1 cellular context compared by ENCODE assay signal in genomic region chr15:50908209-50909043, GRCh38.
TF ChIP-seq lines count a peak whose summit lies in the region.

Gene AP4E1, plus strand, starts transcription at chr15:50908683. Its CDS starts 96 bp downstream, at chr15:50908779.

TF ChIP-seq in K562, 482 proteins besides CTCF, POLR2A, EP300 and RAD21 (continued from another document and continues in another):
- TF ChIP-seq, protein P1, sequence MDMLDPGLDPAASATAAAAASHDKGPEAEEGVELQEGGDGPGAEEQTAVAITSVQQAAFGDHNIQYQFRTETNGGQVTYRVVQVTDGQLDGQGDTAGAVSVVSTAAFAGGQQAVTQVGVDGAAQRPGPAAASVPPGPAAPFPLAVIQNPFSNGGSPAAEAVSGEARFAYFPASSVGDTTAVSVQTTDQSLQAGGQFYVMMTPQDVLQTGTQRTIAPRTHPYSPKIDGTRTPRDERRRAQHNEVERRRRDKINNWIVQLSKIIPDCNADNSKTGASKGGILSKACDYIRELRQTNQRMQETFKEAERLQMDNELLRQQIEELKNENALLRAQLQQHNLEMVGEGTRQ (CRISPR knock-in tag; IDR thresholded peaks at IDR 0.05), result no peak
- TF ChIP-seq ZNF134 (CRISPR knock-in tag; conservative IDR thresholded peaks at IDR 0.05) (no peak), ZNF518B (CRISPR knock-in tag; IDR thresholded peaks at IDR 0.05) (no peak), CBX5 (IDR thresholded peaks at IDR 0.05; ENCODE audit: borderline replicate concordance, low read depth) (0 out of 2 replicates have a peak, but pooled peaks have one; percentile 33), BHLHE40 (IDR thresholded peaks at IDR 0.05; ENCODE audit: low read length) (no peak), ZNF75A (CRISPR knock-in tag; IDR thresholded peaks at IDR 0.05) (no peak), RFX1 (IDR thresholded peaks at IDR 0.05) (no peak), ZNF644 (tag; IDR thresholded peaks at IDR 0.05; ENCODE audit: low read depth) (peak; percentile 43; the same call in 1 of the 2 replicates), ZFPM2 (CRISPR knock-in tag; IDR thresholded peaks at IDR 0.05) (no peak), SPI1 (IDR thresholded peaks at IDR 0.05; ENCODE audit: borderline replicate concordance, low read depth, low read length) (peak; percentile 97), ZKSCAN3 (CRISPR knock-in tag; IDR thresholded peaks at IDR 0.05) (no peak), JUNB (CRISPR knock-in tag; conservative IDR thresholded peaks at IDR 0.05) (no peak), PTBP1 (IDR thresholded peaks at IDR 0.05; ENCODE audit: low read depth, low read length) (0 out of 2 replicates have a peak, but pooled peaks have one; percentile 9), ZNF280A (IDR thresholded peaks at IDR 0.05; ENCODE audit: low read depth, partially characterized antibody) (no peak), MED1 (CRISPR knock-in tag; IDR thresholded peaks at IDR 0.05; ENCODE audit: borderline replicate concordance) (no peak), TAF15 (IDR thresholded peaks at IDR 0.05; ENCODE audit: low read depth, low read length) (no peak), NR4A1 (CRISPR knock-in tag; IDR thresholded peaks at IDR 0.05) (no peak), NR4A1 (tag; IDR thresholded peaks at IDR 0.05) (0 out of 2 replicates have a peak, but pooled peaks have one; percentile 11), SP1 (CRISPR knock-in tag; IDR thresholded peaks at IDR 0.05) (peak; percentile 81), ZFP30 (CRISPR knock-in tag; IDR thresholded peaks at IDR 0.05; ENCODE audit: borderline replicate concordance) (no peak), JUN (IDR thresholded peaks at IDR 0.05; ENCODE audit: borderline replicate concordance, low read depth, low read length) (peak; percentile 54; the same call in 1 of the 2 replicates), JUN (CRISPR knock-in tag; IDR thresholded peaks at IDR 0.05; ENCODE audit: borderline replicate concordance) (no peak), BMI1 (IDR thresholded peaks at IDR 0.05; ENCODE audit: low read length) (no peak), PHTF2 (CRISPR knock-in tag; IDR thresholded peaks at IDR 0.05) (no peak), CBFB (CRISPR knock-in tag; IDR thresholded peaks at IDR 0.05) (no peak), HDAC8 (tag; IDR thresholded peaks at IDR 0.05) (no peak), ATF7 (IDR thresholded peaks at IDR 0.05) (peak; percentile 68), SMC3 (conservative IDR thresholded peaks at IDR 0.05; ENCODE audit: insufficient read depth, low read depth, low read length) (peak; percentile 87), PML (IDR thresholded peaks at IDR 0.05; ENCODE audit: low read length) (0 out of 2 replicates have a peak, but pooled peaks have one; percentile 52), NFYB (IDR thresholded peaks at IDR 0.05; ENCODE audit: extremely low read depth, insufficient read length) (no peak), EWSR1 (IDR thresholded peaks at IDR 0.05; ENCODE audit: borderline replicate concordance, low read depth, partially characterized antibody) (no peak)
- TF ChIP-seq, protein P2, sequence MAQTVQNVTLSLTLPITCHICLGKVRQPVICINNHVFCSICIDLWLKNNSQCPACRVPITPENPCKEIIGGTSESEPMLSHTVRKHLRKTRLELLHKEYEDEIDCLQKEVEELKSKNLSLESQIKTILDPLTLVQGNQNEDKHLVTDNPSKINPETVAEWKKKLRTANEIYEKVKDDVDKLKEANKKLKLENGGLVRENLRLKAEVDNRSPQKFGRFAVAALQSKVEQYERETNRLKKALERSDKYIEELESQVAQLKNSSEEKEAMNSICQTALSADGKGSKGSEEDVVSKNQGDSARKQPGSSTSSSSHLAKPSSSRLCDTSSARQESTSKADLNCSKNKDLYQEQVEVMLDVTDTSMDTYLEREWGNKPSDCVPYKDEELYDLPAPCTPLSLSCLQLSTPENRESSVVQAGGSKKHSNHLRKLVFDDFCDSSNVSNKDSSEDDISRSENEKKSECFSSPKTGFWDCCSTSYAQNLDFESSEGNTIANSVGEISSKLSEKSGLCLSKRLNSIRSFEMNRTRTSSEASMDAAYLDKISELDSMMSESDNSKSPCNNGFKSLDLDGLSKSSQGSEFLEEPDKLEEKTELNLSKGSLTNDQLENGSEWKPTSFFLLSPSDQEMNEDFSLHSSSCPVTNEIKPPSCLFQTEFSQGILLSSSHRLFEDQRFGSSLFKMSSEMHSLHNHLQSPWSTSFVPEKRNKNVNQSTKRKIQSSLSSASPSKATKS (CRISPR knock-in tag; IDR thresholded peaks at IDR 0.05), result no peak
- TF ChIP-seq, protein P3, sequence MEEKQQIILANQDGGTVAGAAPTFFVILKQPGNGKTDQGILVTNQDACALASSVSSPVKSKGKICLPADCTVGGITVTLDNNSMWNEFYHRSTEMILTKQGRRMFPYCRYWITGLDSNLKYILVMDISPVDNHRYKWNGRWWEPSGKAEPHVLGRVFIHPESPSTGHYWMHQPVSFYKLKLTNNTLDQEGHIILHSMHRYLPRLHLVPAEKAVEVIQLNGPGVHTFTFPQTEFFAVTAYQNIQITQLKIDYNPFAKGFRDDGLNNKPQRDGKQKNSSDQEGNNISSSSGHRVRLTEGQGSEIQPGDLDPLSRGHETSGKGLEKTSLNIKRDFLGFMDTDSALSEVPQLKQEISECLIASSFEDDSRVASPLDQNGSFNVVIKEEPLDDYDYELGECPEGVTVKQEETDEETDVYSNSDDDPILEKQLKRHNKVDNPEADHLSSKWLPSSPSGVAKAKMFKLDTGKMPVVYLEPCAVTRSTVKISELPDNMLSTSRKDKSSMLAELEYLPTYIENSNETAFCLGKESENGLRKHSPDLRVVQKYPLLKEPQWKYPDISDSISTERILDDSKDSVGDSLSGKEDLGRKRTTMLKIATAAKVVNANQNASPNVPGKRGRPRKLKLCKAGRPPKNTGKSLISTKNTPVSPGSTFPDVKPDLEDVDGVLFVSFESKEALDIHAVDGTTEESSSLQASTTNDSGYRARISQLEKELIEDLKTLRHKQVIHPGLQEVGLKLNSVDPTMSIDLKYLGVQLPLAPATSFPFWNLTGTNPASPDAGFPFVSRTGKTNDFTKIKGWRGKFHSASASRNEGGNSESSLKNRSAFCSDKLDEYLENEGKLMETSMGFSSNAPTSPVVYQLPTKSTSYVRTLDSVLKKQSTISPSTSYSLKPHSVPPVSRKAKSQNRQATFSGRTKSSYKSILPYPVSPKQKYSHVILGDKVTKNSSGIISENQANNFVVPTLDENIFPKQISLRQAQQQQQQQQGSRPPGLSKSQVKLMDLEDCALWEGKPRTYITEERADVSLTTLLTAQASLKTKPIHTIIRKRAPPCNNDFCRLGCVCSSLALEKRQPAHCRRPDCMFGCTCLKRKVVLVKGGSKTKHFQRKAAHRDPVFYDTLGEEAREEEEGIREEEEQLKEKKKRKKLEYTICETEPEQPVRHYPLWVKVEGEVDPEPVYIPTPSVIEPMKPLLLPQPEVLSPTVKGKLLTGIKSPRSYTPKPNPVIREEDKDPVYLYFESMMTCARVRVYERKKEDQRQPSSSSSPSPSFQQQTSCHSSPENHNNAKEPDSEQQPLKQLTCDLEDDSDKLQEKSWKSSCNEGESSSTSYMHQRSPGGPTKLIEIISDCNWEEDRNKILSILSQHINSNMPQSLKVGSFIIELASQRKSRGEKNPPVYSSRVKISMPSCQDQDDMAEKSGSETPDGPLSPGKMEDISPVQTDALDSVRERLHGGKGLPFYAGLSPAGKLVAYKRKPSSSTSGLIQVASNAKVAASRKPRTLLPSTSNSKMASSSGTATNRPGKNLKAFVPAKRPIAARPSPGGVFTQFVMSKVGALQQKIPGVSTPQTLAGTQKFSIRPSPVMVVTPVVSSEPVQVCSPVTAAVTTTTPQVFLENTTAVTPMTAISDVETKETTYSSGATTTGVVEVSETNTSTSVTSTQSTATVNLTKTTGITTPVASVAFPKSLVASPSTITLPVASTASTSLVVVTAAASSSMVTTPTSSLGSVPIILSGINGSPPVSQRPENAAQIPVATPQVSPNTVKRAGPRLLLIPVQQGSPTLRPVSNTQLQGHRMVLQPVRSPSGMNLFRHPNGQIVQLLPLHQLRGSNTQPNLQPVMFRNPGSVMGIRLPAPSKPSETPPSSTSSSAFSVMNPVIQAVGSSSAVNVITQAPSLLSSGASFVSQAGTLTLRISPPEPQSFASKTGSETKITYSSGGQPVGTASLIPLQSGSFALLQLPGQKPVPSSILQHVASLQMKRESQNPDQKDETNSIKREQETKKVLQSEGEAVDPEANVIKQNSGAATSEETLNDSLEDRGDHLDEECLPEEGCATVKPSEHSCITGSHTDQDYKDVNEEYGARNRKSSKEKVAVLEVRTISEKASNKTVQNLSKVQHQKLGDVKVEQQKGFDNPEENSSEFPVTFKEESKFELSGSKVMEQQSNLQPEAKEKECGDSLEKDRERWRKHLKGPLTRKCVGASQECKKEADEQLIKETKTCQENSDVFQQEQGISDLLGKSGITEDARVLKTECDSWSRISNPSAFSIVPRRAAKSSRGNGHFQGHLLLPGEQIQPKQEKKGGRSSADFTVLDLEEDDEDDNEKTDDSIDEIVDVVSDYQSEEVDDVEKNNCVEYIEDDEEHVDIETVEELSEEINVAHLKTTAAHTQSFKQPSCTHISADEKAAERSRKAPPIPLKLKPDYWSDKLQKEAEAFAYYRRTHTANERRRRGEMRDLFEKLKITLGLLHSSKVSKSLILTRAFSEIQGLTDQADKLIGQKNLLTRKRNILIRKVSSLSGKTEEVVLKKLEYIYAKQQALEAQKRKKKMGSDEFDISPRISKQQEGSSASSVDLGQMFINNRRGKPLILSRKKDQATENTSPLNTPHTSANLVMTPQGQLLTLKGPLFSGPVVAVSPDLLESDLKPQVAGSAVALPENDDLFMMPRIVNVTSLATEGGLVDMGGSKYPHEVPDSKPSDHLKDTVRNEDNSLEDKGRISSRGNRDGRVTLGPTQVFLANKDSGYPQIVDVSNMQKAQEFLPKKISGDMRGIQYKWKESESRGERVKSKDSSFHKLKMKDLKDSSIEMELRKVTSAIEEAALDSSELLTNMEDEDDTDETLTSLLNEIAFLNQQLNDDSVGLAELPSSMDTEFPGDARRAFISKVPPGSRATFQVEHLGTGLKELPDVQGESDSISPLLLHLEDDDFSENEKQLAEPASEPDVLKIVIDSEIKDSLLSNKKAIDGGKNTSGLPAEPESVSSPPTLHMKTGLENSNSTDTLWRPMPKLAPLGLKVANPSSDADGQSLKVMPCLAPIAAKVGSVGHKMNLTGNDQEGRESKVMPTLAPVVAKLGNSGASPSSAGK (IDR thresholded peaks at IDR 0.05), result peak; percentile 33
- TF ChIP-seq, protein P4, sequence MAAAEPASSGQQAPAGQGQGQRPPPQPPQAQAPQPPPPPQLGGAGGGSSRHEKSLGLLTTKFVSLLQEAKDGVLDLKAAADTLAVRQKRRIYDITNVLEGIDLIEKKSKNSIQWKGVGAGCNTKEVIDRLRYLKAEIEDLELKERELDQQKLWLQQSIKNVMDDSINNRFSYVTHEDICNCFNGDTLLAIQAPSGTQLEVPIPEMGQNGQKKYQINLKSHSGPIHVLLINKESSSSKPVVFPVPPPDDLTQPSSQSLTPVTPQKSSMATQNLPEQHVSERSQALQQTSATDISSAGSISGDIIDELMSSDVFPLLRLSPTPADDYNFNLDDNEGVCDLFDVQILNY (CRISPR knock-in tag; IDR thresholded peaks at IDR 0.05), result no peak
- TF ChIP-seq, protein P5, sequence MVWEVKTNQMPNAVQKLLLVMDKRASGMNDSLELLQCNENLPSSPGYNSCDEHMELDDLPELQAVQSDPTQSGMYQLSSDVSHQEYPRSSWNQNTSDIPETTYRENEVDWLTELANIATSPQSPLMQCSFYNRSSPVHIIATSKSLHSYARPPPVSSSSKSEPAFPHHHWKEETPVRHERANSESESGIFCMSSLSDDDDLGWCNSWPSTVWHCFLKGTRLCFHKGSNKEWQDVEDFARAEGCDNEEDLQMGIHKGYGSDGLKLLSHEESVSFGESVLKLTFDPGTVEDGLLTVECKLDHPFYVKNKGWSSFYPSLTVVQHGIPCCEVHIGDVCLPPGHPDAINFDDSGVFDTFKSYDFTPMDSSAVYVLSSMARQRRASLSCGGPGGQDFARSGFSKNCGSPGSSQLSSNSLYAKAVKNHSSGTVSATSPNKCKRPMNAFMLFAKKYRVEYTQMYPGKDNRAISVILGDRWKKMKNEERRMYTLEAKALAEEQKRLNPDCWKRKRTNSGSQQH (CRISPR knock-in tag; IDR thresholded peaks at IDR 0.05), result no peak
- TF ChIP-seq, protein P6, sequence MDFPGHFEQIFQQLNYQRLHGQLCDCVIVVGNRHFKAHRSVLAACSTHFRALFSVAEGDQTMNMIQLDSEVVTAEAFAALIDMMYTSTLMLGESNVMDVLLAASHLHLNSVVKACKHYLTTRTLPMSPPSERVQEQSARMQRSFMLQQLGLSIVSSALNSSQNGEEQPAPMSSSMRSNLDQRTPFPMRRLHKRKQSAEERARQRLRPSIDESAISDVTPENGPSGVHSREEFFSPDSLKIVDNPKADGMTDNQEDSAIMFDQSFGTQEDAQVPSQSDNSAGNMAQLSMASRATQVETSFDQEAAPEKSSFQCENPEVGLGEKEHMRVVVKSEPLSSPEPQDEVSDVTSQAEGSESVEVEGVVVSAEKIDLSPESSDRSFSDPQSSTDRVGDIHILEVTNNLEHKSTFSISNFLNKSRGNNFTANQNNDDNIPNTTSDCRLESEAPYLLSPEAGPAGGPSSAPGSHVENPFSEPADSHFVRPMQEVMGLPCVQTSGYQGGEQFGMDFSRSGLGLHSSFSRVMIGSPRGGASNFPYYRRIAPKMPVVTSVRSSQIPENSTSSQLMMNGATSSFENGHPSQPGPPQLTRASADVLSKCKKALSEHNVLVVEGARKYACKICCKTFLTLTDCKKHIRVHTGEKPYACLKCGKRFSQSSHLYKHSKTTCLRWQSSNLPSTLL (IDR thresholded peaks at IDR 0.05), result no peak
